ENCODE assay signal across 1 cellular context in the genomic region with DNA sequence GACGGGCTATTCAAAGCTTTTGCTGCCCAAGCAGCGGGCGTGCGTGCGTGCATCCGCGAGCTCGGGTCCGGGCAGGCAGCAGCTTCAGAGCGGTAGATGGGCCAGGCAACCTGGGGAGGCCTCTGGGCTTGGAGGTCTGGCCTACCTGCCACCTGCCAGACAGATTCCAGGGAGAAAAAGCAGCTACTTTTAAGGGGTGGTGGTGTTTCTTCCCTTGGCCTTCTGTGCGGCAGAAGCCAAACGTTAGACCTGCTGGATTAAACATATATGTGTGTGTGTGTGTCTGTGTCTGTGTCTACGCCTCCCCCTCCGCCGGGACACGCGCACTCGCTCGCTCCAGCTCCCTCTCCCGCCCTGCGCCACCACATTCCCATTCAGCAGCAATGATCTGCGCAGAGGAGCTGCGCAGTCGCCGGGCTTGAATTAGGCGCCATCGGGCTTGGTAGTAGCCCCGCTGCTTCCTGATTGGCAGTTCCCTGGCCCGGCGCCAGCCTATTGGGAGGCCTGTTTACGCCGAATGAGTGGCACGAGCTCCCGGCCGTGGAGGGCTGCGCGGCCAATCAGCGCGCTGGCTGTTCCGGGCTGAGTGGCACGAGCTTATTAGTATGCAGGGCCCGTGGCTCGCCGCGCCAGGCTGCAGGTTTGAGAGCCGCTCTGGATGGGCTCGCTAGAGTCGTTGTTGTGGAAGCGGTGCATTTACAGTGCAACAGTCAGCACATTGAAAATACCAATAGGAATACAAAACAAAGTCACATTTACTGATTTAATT.
TF ChIP-seq lines count a peak whose summit lies in the region.

Gene BAHCC1, plus strand, starts transcription at position 627 of the 769 bp plus-strand sequence. CDS start 4,283 bp downstream, outside the sequence.

TF ChIP-seq in HCT116, 20 proteins besides CTCF, POLR2A, EP300 and RAD21 (continued from another document):
- peak; percentile 27 for TF ChIP-seq ZBTB33 (IDR thresholded peaks at IDR 0.05; ENCODE audit: extremely low read depth, insufficient replicate concordance, low read length)
